ENCODE assay signal across 18 cellular contexts in the genomic region with DNA sequence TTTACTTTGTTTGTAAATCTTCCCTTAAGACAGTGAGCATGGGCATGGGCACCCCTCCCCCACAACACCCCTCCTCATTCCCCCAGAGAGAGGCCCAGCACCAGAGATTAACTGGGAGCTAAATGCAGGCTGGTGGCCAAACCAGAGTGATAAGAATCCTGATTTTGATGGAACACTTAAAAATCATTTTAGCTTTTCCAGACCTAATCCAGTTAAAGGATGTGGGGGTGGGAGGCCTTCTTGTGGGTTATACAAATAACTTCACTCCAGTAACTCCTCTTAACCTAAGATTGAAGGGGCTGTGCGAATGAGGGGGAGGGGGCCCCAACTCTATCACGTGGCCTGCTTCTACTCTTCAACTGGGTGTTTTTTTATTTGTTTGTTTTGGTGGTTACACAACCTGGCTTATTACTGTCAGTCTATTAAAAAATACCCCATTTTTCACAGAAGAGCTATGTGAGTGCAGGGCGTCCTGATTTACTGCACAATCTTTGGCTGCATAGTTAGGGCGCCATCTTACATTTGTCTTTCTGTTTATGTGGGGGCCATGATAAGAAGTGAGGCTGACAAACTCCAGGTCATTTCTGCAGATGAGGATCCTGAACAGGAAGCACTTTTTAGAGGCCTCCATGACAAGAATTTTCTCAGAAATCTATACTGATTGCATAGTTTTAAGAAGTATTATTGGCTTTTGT.
DNase-seq lines count a peak whose midpoint lies in the region; ATAC-seq, FAIRE-seq and TF ChIP-seq lines count a peak whose summit lies in the region.
"Had no signal": no experiment of that assay in that cellular context is flagged by ENCODE, and none has a peak within 500 bp of the region (broad histone marks: within the 10 kb centered on the region; RNA-seq: fewer than 3 reads in every experiment).

No MANE protein-coding gene starts in this region.

- H3K36me3 ChIP-seq in astrocyte (ENCODE audit: insufficient read depth, low read length) (no peaks in the 10 kb centered on the region), neuronal stem cell (replicated peaks in 1 of 2; ENCODE audit: control insufficient read depth in 2 of 2, insufficient read depth in 2 of 2, low read length in 2 of 2) (no peaks in the 10 kb centered on the region), lower lobe of right lung (no peaks in the 10 kb centered on the region)

- no peak for TF ChIP-seq CTCF in astrocyte (IDR thresholded peaks at IDR 0.05; ENCODE audit: insufficient read depth, low read depth, low read length)
- TF ChIP-seq CTCF in lower lobe of right lung (IDR thresholded peaks at IDR 0.05) = no peak

- intact Hi-C loops in lower lobe of right lung (cut with DNase I) = no loop called here

- H3K9ac ChIP-seq in astrocyte (ENCODE audit: low read length) (no peak overlapping the region), neuronal stem cell (ENCODE audit: low read depth, low read length, poor library complexity) (no peak overlapping the region)

- no peak overlapping the region for H3K14ac ChIP-seq in neuronal stem cell (ENCODE audit: low read length)

- H3K9me3 ChIP-seq in astrocyte (ENCODE audit: insufficient read depth, low read depth, low read length) = no peaks in the 10 kb centered on the region
- no peaks in the 10 kb centered on the region for H3K9me3 ChIP-seq in neuronal stem cell (replicated peaks in 1 of 2; ENCODE audit: control insufficient read depth in 2 of 2, insufficient read depth in 1 of 2, low read depth in 1 of 2, low read length in 2 of 2)
- H3K9me3 ChIP-seq in lower lobe of right lung = no peaks in the 10 kb centered on the region

- no peak overlapping the region for H4K91ac ChIP-seq in neuronal stem cell (ENCODE audit: low read depth, low read length, poor library complexity)

- H3K27me3 ChIP-seq in astrocyte (ENCODE audit: insufficient read depth, low read length) = no peaks in the 10 kb centered on the region
- no peaks in the 10 kb centered on the region for H3K27me3 ChIP-seq in neuronal stem cell (ENCODE audit: control insufficient read depth in 3 of 3, insufficient read depth in 3 of 3, low read depth in 1 of 3, low read length in 3 of 3)
- H3K27me3 ChIP-seq in lower lobe of right lung (ENCODE audit: low read depth) = no peaks in the 10 kb centered on the region

- no peak overlapping the region for H3K23ac ChIP-seq in neuronal stem cell (ENCODE audit: low read depth, low read length, poor library complexity)

- H3K36me3 Mint-ChIP-seq in astrocyte (ENCODE audit: low read depth, unreplicated experiment) = no peaks in the 10 kb centered on the region

- no peak overlapping the region for H3K4ac ChIP-seq in neuronal stem cell (ENCODE audit: low read length)

- H3K4me3 ChIP-seq in astrocyte (ENCODE audit: insufficient read depth, low read depth, low read length) (no peak overlapping the region), neuronal stem cell (ENCODE audit: low read length in 2 of 2) (no peak overlapping the region), lower lobe of right lung (no peak overlapping the region)
- H3K4me3 ChIP-seq: PC-9 had no signal

- H3K9me3 Mint-ChIP-seq in astrocyte (ENCODE audit: unreplicated experiment) = no peaks in the 10 kb centered on the region

- no peak overlapping the region for H2BK120ac ChIP-seq in neuronal stem cell (ENCODE audit: low read depth, low read length)

- no peak overlapping the region for H2BK5ac ChIP-seq in neuronal stem cell (ENCODE audit: low read length)

- no peak overlapping the region for H2BK12ac ChIP-seq in neuronal stem cell (ENCODE audit: low read length)

- H2AFZ ChIP-seq in astrocyte (ENCODE audit: low read depth, low read length) = no peak overlapping the region
- peak overlapping the region; percentile 61 for H2AFZ ChIP-seq in neuronal stem cell (ENCODE audit: low read length)
- H2AFZ ChIP-seq: PC-9 had no signal

- DNase-seq in NCI-H226 (peak; percentile 11), astrocyte (ENCODE audit: low read depth) (peak; percentile 66), left kidney (ENCODE audit: low read depth, low spot score) (peak; percentile 59), neuronal stem cell (ENCODE audit: low spot score) (no peak), lower lobe of right lung (no peak), foreskin melanocyte (no peak)
- DNase-seq: GF-D8, GOT3, NCI-H1105 treated with DMSO at 0.1 percent for 48 hours, NCI-H187, NCI-H446, NCI-H69, PC-9 had no signal

- no peaks in the 10 kb centered on the region for H3K79me1 ChIP-seq in neuronal stem cell (ENCODE audit: low read depth, low read length)

- H3K27me3 Mint-ChIP-seq in astrocyte (ENCODE audit: low read depth, unreplicated experiment) = no peaks in the 10 kb centered on the region

- H4K20me1 ChIP-seq in astrocyte (ENCODE audit: insufficient read depth, low read length) = no peaks in the 10 kb centered on the region

- no peak overlapping the region for H4K8ac ChIP-seq in neuronal stem cell (ENCODE audit: low read depth, low read length)

- H3K4me3 Mint-ChIP-seq in astrocyte (ENCODE audit: unreplicated experiment) = no peak overlapping the region

- H2AK5ac ChIP-seq in neuronal stem cell (ENCODE audit: low read depth, low read length) = no peak overlapping the region

- peaks cover 4% of the 10 kb centered on the region for H3K4me1 ChIP-seq in astrocyte (ENCODE audit: insufficient read depth, low read length)
- H3K4me1 ChIP-seq in neuronal stem cell (ENCODE audit: control insufficient read depth in 2 of 2, insufficient read depth in 1 of 2, low read depth in 1 of 2, low read length in 2 of 2) = peaks cover 2 to 3% of the 10 kb centered on the region in 2 donors
- no peaks in the 10 kb centered on the region for H3K4me1 ChIP-seq in lower lobe of right lung

- peaks cover 10% of the 10 kb centered on the region for H3K4me1 Mint-ChIP-seq in astrocyte (ENCODE audit: low read depth, unreplicated experiment)

- H3K18ac ChIP-seq in neuronal stem cell (ENCODE audit: low read length) = no peak overlapping the region

- no peak overlapping the region for H3K4me2 ChIP-seq in astrocyte (ENCODE audit: low read length)
- H3K4me2 ChIP-seq in neuronal stem cell (ENCODE audit: insufficient read depth, low read length, poor library complexity, severe bottlenecking) = no peak overlapping the region
- H3K4me2 ChIP-seq: PC-9 had no signal

- WGBS in neuronal stem cell (ENCODE audit: extremely low coverage in 2 of 2, insufficient read length in 2 of 2, insufficient replicate concordance in 1 of 2), 2 donors = no CpG with 5 or more reads among the region's 4 CpGs

- H3K27ac ChIP-seq in astrocyte (ENCODE audit: low read depth, low read length) = no peak overlapping the region
- H3K27ac ChIP-seq in neuronal stem cell (replicated peaks; ENCODE audit: low read length) = no peak overlapping the region
- no peak overlapping the region for H3K27ac ChIP-seq in lower lobe of right lung
- H3K27ac ChIP-seq: C4-2B, HL-60, PC-9 had no signal

- no peak for ATAC-seq in lower lobe of right lung
- ATAC-seq in GM18502 (IDR thresholded peaks at IDR 0.05; ENCODE audit: poor library complexity, unreplicated experiment) = no peak

- H3K79me2 ChIP-seq in astrocyte (ENCODE audit: insufficient read depth, low read length) = no peaks in the 10 kb centered on the region

- FAIRE-seq in astrocyte (lab: Jason Lieb, UNC) = no peak
- FAIRE-seq: GM12891, HTR-8/SVneo had no signal

- no peak overlapping the region for H2BK15ac ChIP-seq in neuronal stem cell (ENCODE audit: low read length)

- no peak overlapping the region for H3K27ac Mint-ChIP-seq in astrocyte (ENCODE audit: unreplicated experiment)

Comparison
In these comparisons a context has a peak if more than half of its experiments do, and no peak if none do; other contexts are left out.
1. DNase-seq: peak in NCI-H226 (single experiment), astrocyte (single experiment) and left kidney (single experiment); none in neuronal stem cell (single experiment), lower lobe of right lung (single experiment) and foreskin melanocyte (single experiment).